ENCODE assay signal across 1 cellular context in genomic region chr15:90309050-90309449, GRCh38.
TF ChIP-seq lines count a peak whose summit lies in the region.

No MANE protein-coding gene starts in this region.

TF ChIP-seq in GM12878, 131 proteins besides CTCF, POLR2A, EP300 and RAD21:
- peak in 1 of 2 experiments; percentile 37; a peak in 1 of 4 replicates for TF ChIP-seq BHLHE40 (IDR thresholded peaks at IDR 0.05; ENCODE audit: borderline replicate concordance in 1 of 2, low read depth in 2 of 2, low read length in 1 of 2)
- TF ChIP-seq JUNB (IDR thresholded peaks at IDR 0.05) = 0 out of 2 replicates have a peak, but pooled peaks have one; percentile 12
- no peak for TF ChIP-seq FOXK2 (IDR thresholded peaks at IDR 0.05)
- TF ChIP-seq, protein P1, sequence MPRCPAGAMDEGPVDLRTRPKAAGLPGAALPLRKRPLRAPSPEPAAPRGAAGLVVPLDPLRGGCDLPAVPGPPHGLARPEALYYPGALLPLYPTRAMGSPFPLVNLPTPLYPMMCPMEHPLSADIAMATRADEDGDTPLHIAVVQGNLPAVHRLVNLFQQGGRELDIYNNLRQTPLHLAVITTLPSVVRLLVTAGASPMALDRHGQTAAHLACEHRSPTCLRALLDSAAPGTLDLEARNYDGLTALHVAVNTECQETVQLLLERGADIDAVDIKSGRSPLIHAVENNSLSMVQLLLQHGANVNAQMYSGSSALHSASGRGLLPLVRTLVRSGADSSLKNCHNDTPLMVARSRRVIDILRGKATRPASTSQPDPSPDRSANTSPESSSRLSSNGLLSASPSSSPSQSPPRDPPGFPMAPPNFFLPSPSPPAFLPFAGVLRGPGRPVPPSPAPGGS (IDR thresholded peaks at IDR 0.05; ENCODE audit: borderline replicate concordance, insufficient read depth, low read depth, low read length, poor library complexity, severe bottlenecking) = peak; percentile 72
- no peak for TF ChIP-seq POLR2AphosphoS2 (IDR thresholded peaks at IDR 0.05; ENCODE audit: low read depth, low read length)
- no peak for TF ChIP-seq ZNF207 (IDR thresholded peaks at IDR 0.05; ENCODE audit: borderline replicate concordance)
- TF ChIP-seq, protein P2, sequence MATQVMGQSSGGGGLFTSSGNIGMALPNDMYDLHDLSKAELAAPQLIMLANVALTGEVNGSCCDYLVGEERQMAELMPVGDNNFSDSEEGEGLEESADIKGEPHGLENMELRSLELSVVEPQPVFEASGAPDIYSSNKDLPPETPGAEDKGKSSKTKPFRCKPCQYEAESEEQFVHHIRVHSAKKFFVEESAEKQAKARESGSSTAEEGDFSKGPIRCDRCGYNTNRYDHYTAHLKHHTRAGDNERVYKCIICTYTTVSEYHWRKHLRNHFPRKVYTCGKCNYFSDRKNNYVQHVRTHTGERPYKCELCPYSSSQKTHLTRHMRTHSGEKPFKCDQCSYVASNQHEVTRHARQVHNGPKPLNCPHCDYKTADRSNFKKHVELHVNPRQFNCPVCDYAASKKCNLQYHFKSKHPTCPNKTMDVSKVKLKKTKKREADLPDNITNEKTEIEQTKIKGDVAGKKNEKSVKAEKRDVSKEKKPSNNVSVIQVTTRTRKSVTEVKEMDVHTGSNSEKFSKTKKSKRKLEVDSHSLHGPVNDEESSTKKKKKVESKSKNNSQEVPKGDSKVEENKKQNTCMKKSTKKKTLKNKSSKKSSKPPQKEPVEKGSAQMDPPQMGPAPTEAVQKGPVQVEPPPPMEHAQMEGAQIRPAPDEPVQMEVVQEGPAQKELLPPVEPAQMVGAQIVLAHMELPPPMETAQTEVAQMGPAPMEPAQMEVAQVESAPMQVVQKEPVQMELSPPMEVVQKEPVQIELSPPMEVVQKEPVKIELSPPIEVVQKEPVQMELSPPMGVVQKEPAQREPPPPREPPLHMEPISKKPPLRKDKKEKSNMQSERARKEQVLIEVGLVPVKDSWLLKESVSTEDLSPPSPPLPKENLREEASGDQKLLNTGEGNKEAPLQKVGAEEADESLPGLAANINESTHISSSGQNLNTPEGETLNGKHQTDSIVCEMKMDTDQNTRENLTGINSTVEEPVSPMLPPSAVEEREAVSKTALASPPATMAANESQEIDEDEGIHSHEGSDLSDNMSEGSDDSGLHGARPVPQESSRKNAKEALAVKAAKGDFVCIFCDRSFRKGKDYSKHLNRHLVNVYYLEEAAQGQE (IDR thresholded peaks at IDR 0.05; ENCODE audit: low read depth, low read length) = no peak
